Comparison of ENCODE assay signal across 1 cellular context in genomic region chr7:46288010-46288409, GRCh38.
TF ChIP-seq lines count a peak whose summit lies in the region.

No MANE protein-coding gene starts in this region.

TF ChIP-seq in HepG2, 621 proteins besides CTCF, POLR2A, EP300 and RAD21 (continued from another document):
- TF ChIP-seq ZNF280D (CRISPR knock-in tag; IDR thresholded peaks at IDR 0.05) (no peak), CREB1 (IDR thresholded peaks at IDR 0.05) (0 out of 2 replicates have a peak, but pooled peaks have one; percentile 13), CREB1 (CRISPR knock-in tag; IDR thresholded peaks at IDR 0.05) (no peak), NFE2L2 (IDR thresholded peaks at IDR 0.05; ENCODE audit: low read length) (peak; percentile 60), MAFK (conservative IDR thresholded peaks at IDR 0.05 in 1 of 2, IDR thresholded peaks at IDR 0.05 in 1 of 2; ENCODE audit: low read length in 2 of 2) (peak in 1 of 2 experiments; percentile 29; a peak in 2 of 4 replicates), KLF12 (CRISPR knock-in tag; IDR thresholded peaks at IDR 0.05; ENCODE audit: borderline replicate concordance) (no peak), ZNF546 (CRISPR knock-in tag; conservative IDR thresholded peaks at IDR 0.05) (no peak), ZFX (CRISPR knock-in tag; IDR thresholded peaks at IDR 0.05; ENCODE audit: low read depth) (no peak)
